In genomic region chr1:155064813-155065436, GRCh38 we compare ENCODE assay signal across 1 cellular context.
TF ChIP-seq lines count a peak whose summit lies in the region.

No MANE protein-coding gene starts in this region.

TF ChIP-seq in H1, 55 proteins besides CTCF, POLR2A, EP300 and RAD21:
- TF ChIP-seq GABPA (IDR thresholded peaks at IDR 0.05; ENCODE audit: borderline replicate concordance, insufficient read depth, low read length) (no peak), HDAC6 (IDR thresholded peaks at IDR 0.05; ENCODE audit: low read depth, low read length) (no peak), SIX5 (IDR thresholded peaks at IDR 0.05; ENCODE audit: low read depth, low read length) (no peak)
